In genomic region chr1:971751-972506, GRCh38 we compare ENCODE assay signal across 16 cellular contexts. TPM values are rescaled to one million over a fixed set of nuclear protein-coding genes. Genes with fewer than 3 reads are reported as not detected.
DNase-seq lines count a peak whose midpoint lies in the region; TF ChIP-seq lines count a peak whose summit lies in the region.
"Had no signal": no experiment of that assay in that cellular context is flagged by ENCODE, and none has a peak within 500 bp of the region (broad histone marks: within the 10 kb centered on the region; RNA-seq: fewer than 3 reads in every experiment).

No MANE protein-coding gene starts in this region.

- peaks cover 2% of the 10 kb centered on the region for H3K36me3 Mint-ChIP-seq in activated naive CD4-positive, alpha-beta T cell treated with anti-CD3 and anti-CD28 coated beads, Interleukin-2, amount 50 U/mL, for 24 hours
- H3K36me3 Mint-ChIP-seq in activated naive CD4-positive, alpha-beta T cell treated with anti-CD3 and anti-CD28 coated beads, Interleukin-2, amount 10 ng/mL, durations not matched to agents 7 days and 5 days: no peaks in the 10 kb centered on the region
- H3K36me3 Mint-ChIP-seq in mesothelial cell of epicardium (peaks cover 2% of the 10 kb centered on the region), MCF 10A (ENCODE audit: insufficient read depth, unreplicated experiment) (no peaks in the 10 kb centered on the region)
- H3K36me3 Mint-ChIP-seq: CD4-positive, CD25-positive, alpha-beta regulatory T cell had no signal

- no peaks in the 10 kb centered on the region for H3K4me1 Mint-ChIP-seq in activated naive CD4-positive, alpha-beta T cell treated with anti-CD3 and anti-CD28 coated beads, Interleukin-2, amount 50 U/mL, for 24 hours
- H3K4me1 Mint-ChIP-seq in activated naive CD4-positive, alpha-beta T cell treated with anti-CD3 and anti-CD28 coated beads, Interleukin-2, amount 10 ng/mL, durations not matched to agents 7 days and 5 days: peaks cover 12% of the 10 kb centered on the region
- H3K4me1 Mint-ChIP-seq in mesothelial cell of epicardium (peaks cover 11% of the 10 kb centered on the region), MCF 10A (ENCODE audit: insufficient read depth, unreplicated experiment) (peaks cover 10% of the 10 kb centered on the region)

- POLR2A ChIA-PET in HEK293 (lab: Yijun Ruan, JAX) (interaction anchor here (0.8 kb wide), 1 partner anchor 9 kb away, joined by 3 read pairs; no protein-coding TSS in a partner anchor), MCF 10A (lab: Yijun Ruan, JAX) (interaction anchor here (0.7 kb wide), 1 partner anchor 28 kb away, joined by 3 read pairs; no protein-coding TSS in a partner anchor)

- no peak overlapping the region for H3K4me3 Mint-ChIP-seq in activated naive CD4-positive, alpha-beta T cell treated with anti-CD3 and anti-CD28 coated beads, Interleukin-2, amount 50 U/mL, for 24 hours
- H3K4me3 Mint-ChIP-seq in activated naive CD4-positive, alpha-beta T cell treated with anti-CD3 and anti-CD28 coated beads, Interleukin-2, amount 10 ng/mL, durations not matched to agents 7 days and 5 days: no peak overlapping the region
- H3K4me3 Mint-ChIP-seq in mesothelial cell of epicardium (peak overlapping the region; percentile 62), MCF 10A (ENCODE audit: unreplicated experiment) (no peak overlapping the region)
- H3K4me3 Mint-ChIP-seq: CD4-positive, CD25-positive, alpha-beta regulatory T cell; HFFc6 had no signal

- H3K27ac ChIP-seq in HEK293 (ENCODE audit: extremely low read depth, low read depth, low read length) (no peak overlapping the region), urinary bladder (ENCODE audit: low read depth) (peak overlapping the region; percentile 63)
- H3K27ac ChIP-seq: 22Rv1, BLaER1 had no signal

- no peaks in the 10 kb centered on the region for H3K9me3 Mint-ChIP-seq in activated naive CD4-positive, alpha-beta T cell treated with anti-CD3 and anti-CD28 coated beads, Interleukin-2, amount 50 U/mL, for 24 hours
- peaks cover 7% of the 10 kb centered on the region for H3K9me3 Mint-ChIP-seq in activated naive CD4-positive, alpha-beta T cell treated with anti-CD3 and anti-CD28 coated beads, Interleukin-2, amount 10 ng/mL, durations not matched to agents 7 days and 5 days
- H3K9me3 Mint-ChIP-seq in mesothelial cell of epicardium (no peaks in the 10 kb centered on the region), MCF 10A (ENCODE audit: unreplicated experiment) (no peaks in the 10 kb centered on the region)
- H3K9me3 Mint-ChIP-seq: CD4-positive, CD25-positive, alpha-beta regulatory T cell; HFFc6 had no signal

- DNase-seq in activated naive CD4-positive, alpha-beta T cell treated with anti-CD3 and anti-CD28 coated beads, Interleukin-2, amount 10 ng/mL, durations not matched to agents 7 days and 5 days: no peak
- no peak for DNase-seq in mesothelial cell of epicardium (ENCODE audit: low spot score in 2 of 2, unreplicated experiment in 2 of 2)
- no peak for DNase-seq in mucosa of gallbladder (ENCODE audit: low spot score)
- DNase-seq in MCF 10A (ENCODE audit: unreplicated experiment): no peak
- DNase-seq: CD4-positive, CD25-positive, alpha-beta regulatory T cell; DMS53; GF-D8; GOT3; HFFc6 had no signal

- H3K36me3 ChIP-seq in HEK293 (ENCODE audit: control insufficient read depth in 2 of 2, insufficient read depth in 1 of 2, low read length in 2 of 2) (no peaks in the 10 kb centered on the region), urinary bladder (ENCODE audit: insufficient read depth) (no peaks in the 10 kb centered on the region)
- H3K36me3 ChIP-seq: BLaER1, HAP-1 had no signal

- 80% methylated on average over 34 of the region's 34 CpGs for WGBS in urinary bladder

- no peak overlapping the region for H3K4me3 ChIP-seq in HEK293 (ENCODE audit: low read depth, low read length)
- H3K4me3 ChIP-seq in urinary bladder (ENCODE audit: low read depth, low read length): no peak overlapping the region
- H3K4me3 ChIP-seq: BLaER1, HAP-1 had no signal

- intact Hi-C loops in MCF 10A (cut with micrococcal nuclease): no loop called here

- H3K27ac Mint-ChIP-seq in activated naive CD4-positive, alpha-beta T cell treated with anti-CD3 and anti-CD28 coated beads, Interleukin-2, amount 50 U/mL, for 24 hours: peak overlapping the region; percentile 30
- no peak overlapping the region for H3K27ac Mint-ChIP-seq in activated naive CD4-positive, alpha-beta T cell treated with anti-CD3 and anti-CD28 coated beads, Interleukin-2, amount 10 ng/mL, durations not matched to agents 7 days and 5 days
- no peak overlapping the region for H3K27ac Mint-ChIP-seq in mesothelial cell of epicardium
- no peak overlapping the region for H3K27ac Mint-ChIP-seq in MCF 10A (ENCODE audit: low read depth, unreplicated experiment)
- H3K27ac Mint-ChIP-seq: CD4-positive, CD25-positive, alpha-beta regulatory T cell; HFFc6 had no signal

- BruUV-seq in MCF 10A (replicated peaks; lab: Mats Ljungman, UMichigan): no TSS peak

- CTCF ChIA-PET in activated naive CD4-positive, alpha-beta T cell treated with anti-CD3 and anti-CD28 coated beads, Interleukin-2, amount 10 ng/mL, durations not matched to agents 7 days and 5 days (lab: Charles Lee): interaction anchor here (1.0 kb wide), 1 partner anchor 13 kb away, joined by 3 read pairs; no protein-coding TSS in a partner anchor
- CTCF ChIA-PET in HEK293 (lab: Yijun Ruan, JAX) (interaction anchor here (1.0 kb wide), 1 partner anchor 15 kb away, joined by 3 read pairs; no protein-coding TSS in a partner anchor), MCF 10A (lab: Yijun Ruan, JAX) (interaction anchor here (0.6 to 1.2 kb wide), 3 partner anchors 11 to 34 kb away, joined by 3 to 4 read pairs (median 3); no protein-coding TSS in a partner anchor)

- H3K9me3 ChIP-seq in HEK293 (ENCODE audit: control insufficient read depth, insufficient read depth, low read depth, low read length): no peaks in the 10 kb centered on the region
- H3K9me3 ChIP-seq: BLaER1, HAP-1 had no signal

- TF ChIP-seq CTCF in HEK293 (tag by site-specific recombination; IDR thresholded peaks at IDR 0.05) (no peak), mesothelial cell of epicardium (IDR thresholded peaks at IDR 0.05; ENCODE audit: unreplicated experiment) (no peak), MCF 10A (IDR thresholded peaks at IDR 0.05; ENCODE audit: unreplicated experiment) (no peak)

- H3K27me3 Mint-ChIP-seq in activated naive CD4-positive, alpha-beta T cell treated with anti-CD3 and anti-CD28 coated beads, Interleukin-2, amount 50 U/mL, for 24 hours: peaks cover 10% of the 10 kb centered on the region
- H3K27me3 Mint-ChIP-seq in activated naive CD4-positive, alpha-beta T cell treated with anti-CD3 and anti-CD28 coated beads, Interleukin-2, amount 10 ng/mL, durations not matched to agents 7 days and 5 days: peaks cover 77% of the 10 kb centered on the region
- peaks cover 17% of the 10 kb centered on the region for H3K27me3 Mint-ChIP-seq in mesothelial cell of epicardium (ENCODE audit: low read depth)
- no peaks in the 10 kb centered on the region for H3K27me3 Mint-ChIP-seq in MCF 10A (ENCODE audit: insufficient read depth, unreplicated experiment)

- H3K4me1 ChIP-seq in HEK293 (ENCODE audit: control insufficient read depth, insufficient read depth, low read length) (peaks cover 3% of the 10 kb centered on the region; the same call in 1 of the 2 replicates), urinary bladder (ENCODE audit: insufficient read depth) (no peaks in the 10 kb centered on the region)

TF ChIP-seq in HEK293, 187 proteins besides CTCF, POLR2A, EP300 and RAD21 (continues in another document):
- TF ChIP-seq GLIS2 (tag by site-specific recombination; IDR thresholded peaks at IDR 0.05): 0 out of 2 replicates have a peak, but pooled peaks have one; percentile 12
- no peak for TF ChIP-seq ZNF16 (tag by site-specific recombination; IDR thresholded peaks at IDR 0.05; ENCODE audit: low read depth)
- TF ChIP-seq, protein P1, sequence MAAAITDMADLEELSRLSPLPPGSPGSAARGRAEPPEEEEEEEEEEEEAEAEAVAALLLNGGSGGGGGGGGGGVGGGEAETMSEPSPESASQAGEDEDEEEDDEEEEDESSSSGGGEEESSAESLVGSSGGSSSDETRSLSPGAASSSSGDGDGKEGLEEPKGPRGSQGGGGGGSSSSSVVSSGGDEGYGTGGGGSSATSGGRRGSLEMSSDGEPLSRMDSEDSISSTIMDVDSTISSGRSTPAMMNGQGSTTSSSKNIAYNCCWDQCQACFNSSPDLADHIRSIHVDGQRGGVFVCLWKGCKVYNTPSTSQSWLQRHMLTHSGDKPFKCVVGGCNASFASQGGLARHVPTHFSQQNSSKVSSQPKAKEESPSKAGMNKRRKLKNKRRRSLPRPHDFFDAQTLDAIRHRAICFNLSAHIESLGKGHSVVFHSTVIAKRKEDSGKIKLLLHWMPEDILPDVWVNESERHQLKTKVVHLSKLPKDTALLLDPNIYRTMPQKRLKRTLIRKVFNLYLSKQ (tag by site-specific recombination; IDR thresholded peaks at IDR 0.05; ENCODE audit: borderline replicate concordance): no peak
- no peak for TF ChIP-seq ZNF24 (tag by site-specific recombination; IDR thresholded peaks at IDR 0.05)
- TF ChIP-seq ZNF585B (tag by site-specific recombination; IDR thresholded peaks at IDR 0.05): no peak
- TF ChIP-seq SP3 (tag by site-specific recombination; IDR thresholded peaks at IDR 0.05): no peak

RNA-seq across cellular contexts. Expression of gene PLEKHN1, which starts 5.6 kb away (rescaled TPM):
- total RNA-seq in mesothelial cell of epicardium (33.6 to 36.0 TPM (median 34.4 TPM) in 3 replicates), urinary bladder (1.1 TPM), mucosa of gallbladder (1.8 TPM), MCF 10A (2022) (7.9 and 11.1 TPM in 2 replicates)
- 4.2 TPM for polyA plus RNA-seq in urinary bladder
- total RNA-seq: A673 had no signal

RNA-seq across cellular contexts. Expression of gene PERM1, which starts 10.0 kb away (rescaled TPM):
- total RNA-seq in mesothelial cell of epicardium (1.6 to 2.8 TPM (median 2.7 TPM) in 3 replicates), urinary bladder (0.32 TPM), mucosa of gallbladder (0.35 TPM), MCF 10A (2022) (not detected in 2 replicates)
- 0.73 TPM for polyA plus RNA-seq in urinary bladder
- total RNA-seq: A673; CD4-positive, CD25-positive, alpha-beta regulatory T cell had no signal
- polyA plus RNA-seq: CD4-positive, CD25-positive, alpha-beta regulatory T cell had no signal

RNA-seq across cellular contexts. Expression of gene KLHL17, which starts 11.5 kb away (rescaled TPM):
- total RNA-seq in mesothelial cell of epicardium (44.7 to 49.8 TPM (median 47.0 TPM) in 3 replicates), urinary bladder (4.5 TPM), mucosa of gallbladder (22.5 TPM), MCF 10A (2022) (15.1 and 18.1 TPM in 2 replicates)
- polyA plus RNA-seq in urinary bladder: 12.0 TPM

RNA-seq across cellular contexts. Expression of gene NOC2L, which starts 12.9 kb away (rescaled TPM):
- total RNA-seq in mesothelial cell of epicardium (69.3 to 73.1 TPM (median 69.8 TPM) in 3 replicates), urinary bladder (27.1 TPM), mucosa of gallbladder (54.1 TPM), MCF 10A (2022) (117 and 136 TPM in 2 replicates)
- 59.5 TPM for polyA plus RNA-seq in urinary bladder

RNA-seq across cellular contexts. Expression of gene HES4, which starts 28.0 kb away (rescaled TPM):
- 87.7 to 92.1 TPM (median 92.0 TPM) in 3 replicates for total RNA-seq in mesothelial cell of epicardium
- total RNA-seq in urinary bladder: 9.8 TPM
- 38.5 TPM for polyA plus RNA-seq in urinary bladder
- 25.6 TPM for total RNA-seq in mucosa of gallbladder
- total RNA-seq in MCF 10A (2022): 42.1 and 42.6 TPM in 2 replicates
